8 cellular contexts compared by ENCODE assay signal in genomic region chr16:50153648-50154368, GRCh38. TPM values are rescaled to one million over a fixed set of nuclear protein-coding genes. Genes with fewer than 3 reads are reported as not detected.
DNase-seq lines count a peak whose midpoint lies in the region; ATAC-seq and TF ChIP-seq lines count a peak whose summit lies in the region.

No MANE protein-coding gene starts in this region.

- peaks cover 34% of the 10 kb centered on the region for H3K36me3 Mint-ChIP-seq in CD4-positive, alpha-beta T cell (ENCODE audit: low read depth)
- peaks cover 17% of the 10 kb centered on the region for H3K36me3 Mint-ChIP-seq in activated CD4-positive, alpha-beta memory T cell treated with anti-CD3 and anti-CD28 coated beads, Interleukin-2, amount 10 ng/mL, durations not matched to agents 7 days and 5 days (ENCODE audit: low read depth)

- POLR2A ChIA-PET in CD4-positive, alpha-beta T cell (lab: Charles Lee): interaction anchor here (1.9 to 2.8 kb wide), 3 partner anchors 7 to 128 kb away, joined by 10 to 15 read pairs (median 14); partner anchors contain the start of gene CNEP1R1
- POLR2A ChIA-PET in activated CD4-positive, alpha-beta memory T cell treated with anti-CD3 and anti-CD28 coated beads, Interleukin-2, amount 10 ng/mL, durations not matched to agents 7 days and 5 days (lab: Charles Lee): no interaction called here

- peak in 5 of 10 experiments; percentile 6 to 35 (median 15) for DNase-seq in CD4-positive, alpha-beta T cell
- no peak for DNase-seq in activated CD4-positive, alpha-beta memory T cell treated with anti-CD3 and anti-CD28 coated beads, Interleukin-2, amount 10 ng/mL, durations not matched to agents 7 days and 5 days
- DNase-seq in foreskin fibroblast (peak in 1 of 2 donors; percentile 54), Kasumi-1 (lab: John Stamatoyannopoulos, UW) (no peak), NCI-H2171 (lab: John Stamatoyannopoulos, UW) (no peak)

- intact Hi-C loops in CD4-positive, alpha-beta T cell (cut with DNase I, micrococcal nuclease): loop anchor here (1.0 to 10.0 kb wide), 11 partner anchors 57 to 591 kb away; partner anchors contain the start of genes CNEP1R1 (in 2 of the 2), ADCY7 (in 1 of the 2), BRD7 (in 1 of the 2) and CYLD (in 1 of the 2)

- H3K4me3 ChIP-seq in foreskin fibroblast (ENCODE audit: low read depth in 1 of 2, low read length in 2 of 2): peak overlapping the region; percentile 83 to 95
- H3K4me3 ChIP-seq in neutrophil (ENCODE audit: low read depth in 1 of 2, low read length in 1 of 2): peak overlapping the region; percentile 84 to 86

- peaks cover 31 to 32% of the 10 kb centered on the region in 2 experiments for H3K4me1 ChIP-seq in neutrophil (ENCODE audit: control insufficient read depth in 1 of 2, insufficient read depth in 1 of 2, low read depth in 1 of 2, low read length in 1 of 2)

- no peaks in the 10 kb centered on the region for H3K9me3 ChIP-seq in CD4-positive, alpha-beta T cell (ENCODE audit: control insufficient read depth, low read length)
- H3K9me3 ChIP-seq in neutrophil: no peaks in the 10 kb centered on the region

- H3K4me3 Mint-ChIP-seq in CD4-positive, alpha-beta T cell: peak overlapping the region; percentile 94
- H3K4me3 Mint-ChIP-seq in activated CD4-positive, alpha-beta memory T cell treated with anti-CD3 and anti-CD28 coated beads, Interleukin-2, amount 10 ng/mL, durations not matched to agents 7 days and 5 days: peak overlapping the region; percentile 77

- H3K9me3 Mint-ChIP-seq in CD4-positive, alpha-beta T cell: no peaks in the 10 kb centered on the region
- no peaks in the 10 kb centered on the region for H3K9me3 Mint-ChIP-seq in activated CD4-positive, alpha-beta memory T cell treated with anti-CD3 and anti-CD28 coated beads, Interleukin-2, amount 10 ng/mL, durations not matched to agents 7 days and 5 days

- ATAC-seq in CD4-positive, alpha-beta T cell (ENCODE audit: poor library complexity): no peak
- peak; percentile 15 for ATAC-seq in GM19455 (IDR thresholded peaks at IDR 0.05; ENCODE audit: unreplicated experiment)
- peak; percentile 28 for ATAC-seq in HG03571 (IDR thresholded peaks at IDR 0.05; ENCODE audit: unreplicated experiment)

- H3K36me3 ChIP-seq in neutrophil: no peaks in the 10 kb centered on the region

- H3K4me1 Mint-ChIP-seq in CD4-positive, alpha-beta T cell (ENCODE audit: low read depth): peaks cover 46% of the 10 kb centered on the region
- H3K4me1 Mint-ChIP-seq in activated CD4-positive, alpha-beta memory T cell treated with anti-CD3 and anti-CD28 coated beads, Interleukin-2, amount 10 ng/mL, durations not matched to agents 7 days and 5 days: peaks cover 34% of the 10 kb centered on the region

- H3K27me3 ChIP-seq in CD4-positive, alpha-beta T cell (ENCODE audit: control insufficient read depth, insufficient read depth, low read length): no peaks in the 10 kb centered on the region
- no peaks in the 10 kb centered on the region for H3K27me3 ChIP-seq in neutrophil

- CTCF ChIA-PET in CD4-positive, alpha-beta T cell (lab: Charles Lee): no interaction called here
- CTCF ChIA-PET in activated CD4-positive, alpha-beta memory T cell treated with anti-CD3 and anti-CD28 coated beads, Interleukin-2, amount 10 ng/mL, durations not matched to agents 7 days and 5 days (lab: Charles Lee): no interaction called here

- H3K27ac ChIP-seq in CD4-positive, alpha-beta T cell (ENCODE audit: low read depth, low read length): peak overlapping the region; percentile 56
- peak overlapping the region; percentile 93 for H3K27ac ChIP-seq in neutrophil

- TF ChIP-seq CTCF in CD4-positive, alpha-beta T cell (IDR thresholded peaks at IDR 0.05): no peak
- TF ChIP-seq CTCF in foreskin fibroblast (IDR thresholded peaks at IDR 0.05; ENCODE audit: low read depth, low read length) (no peak), neutrophil (IDR thresholded peaks at IDR 0.05) (no peak)

- no peaks in the 10 kb centered on the region for H3K27me3 Mint-ChIP-seq in CD4-positive, alpha-beta T cell
- no peaks in the 10 kb centered on the region for H3K27me3 Mint-ChIP-seq in activated CD4-positive, alpha-beta memory T cell treated with anti-CD3 and anti-CD28 coated beads, Interleukin-2, amount 10 ng/mL, durations not matched to agents 7 days and 5 days

- peak overlapping the region; percentile 91 for H3K27ac Mint-ChIP-seq in CD4-positive, alpha-beta T cell
- peak overlapping the region; percentile 72 for H3K27ac Mint-ChIP-seq in activated CD4-positive, alpha-beta memory T cell treated with anti-CD3 and anti-CD28 coated beads, Interleukin-2, amount 10 ng/mL, durations not matched to agents 7 days and 5 days

RNA-seq across cellular contexts. Expression of gene TENT4B, which starts 0.7 kb away (rescaled TPM):
- 10 to 100 TPM; 32.9 to 35.0 TPM for total RNA-seq in CD4-positive, alpha-beta T cell
- total RNA-seq in activated CD4-positive, alpha-beta memory T cell treated with anti-CD3 and anti-CD28 coated beads, Interleukin-2, amount 10 ng/mL, durations not matched to agents 7 days and 5 days: 10 to 100 TPM; 17.5 to 18.0 TPM
